ENCODE assay signal across 9 cellular contexts in the genomic region with DNA sequence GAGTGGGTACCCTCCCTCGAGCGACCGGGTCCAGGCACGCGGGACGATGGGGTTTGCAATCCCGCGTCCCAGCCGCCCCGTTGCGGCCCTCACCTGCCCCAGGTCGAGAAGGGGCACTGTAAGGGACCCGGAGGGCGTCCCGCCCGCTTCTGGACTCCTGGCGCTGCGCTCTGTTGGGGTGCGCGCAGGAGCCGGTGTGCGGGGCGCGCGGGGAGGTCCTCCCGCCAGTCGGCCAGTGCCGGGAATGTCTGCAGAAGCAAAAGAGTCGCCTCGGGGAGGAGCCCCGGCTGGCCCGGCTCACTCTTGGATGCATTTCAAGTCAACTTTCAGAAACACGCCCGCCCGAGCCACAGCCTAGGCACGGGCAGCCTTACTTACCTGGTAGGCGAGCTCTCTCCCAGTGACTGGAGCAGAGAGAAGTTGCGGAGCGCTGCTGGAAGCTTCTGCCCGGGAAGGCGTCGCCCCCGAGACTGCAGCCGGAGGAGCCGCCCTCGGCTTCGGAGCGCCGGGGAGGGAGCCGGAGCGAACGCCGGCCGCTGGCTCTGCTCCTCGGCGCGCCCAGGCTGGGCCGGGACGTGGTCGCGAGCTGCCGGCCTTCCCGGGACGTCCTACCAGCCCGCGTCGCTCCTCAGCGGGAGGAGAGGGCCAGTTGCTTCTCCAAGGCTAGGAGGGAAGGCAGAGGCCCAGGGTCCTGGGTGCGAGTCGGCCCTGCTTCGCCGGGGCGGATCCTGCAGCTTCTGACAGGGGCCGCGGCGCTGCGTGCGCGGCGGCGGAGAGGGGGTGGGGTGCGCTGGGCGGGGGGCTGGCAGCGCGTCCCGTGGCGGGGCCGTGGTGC. TPM values are rescaled to one million over a fixed set of nuclear protein-coding genes. Genes with fewer than 3 reads are reported as not detected.
DNase-seq lines count a peak whose midpoint lies in the region; ATAC-seq and TF ChIP-seq lines count a peak whose summit lies in the region.
"Had no signal": no experiment of that assay in that cellular context is flagged by ENCODE, and none has a peak within 500 bp of the region (broad histone marks: within the 10 kb centered on the region; RNA-seq: fewer than 3 reads in every experiment).

A gene (minus strand): TSS at position 739 of the 835 bp plus-strand sequence. CDS start 1,156 bp downstream, outside the sequence.

- H3K79me1 ChIP-seq in H9 (ENCODE audit: insufficient read depth, low read depth, low read length, poor library complexity, severe bottlenecking): no peaks in the 10 kb centered on the region

- no peak within 1 kb of the TSS for H2AK5ac ChIP-seq in H9 (ENCODE audit: insufficient read length, low read length)

- DNase-seq in H9 (peak; percentile 57), colonic mucosa (peak; percentile 53), left colon (peak in 1 of 2 donors; percentile 43), smooth muscle cell (lab: John Stamatoyannopoulos, UW; ENCODE audit: unreplicated experiment) (no peak), T-cell (no peak), C1 segment of cervical spinal cord (lab: John Stamatoyannopoulos, UW) (no peak)
- DNase-seq in activated CD4-positive, alpha-beta T cell treated with anti-CD3 and anti-CD28 coated beads, Interleukin-2, amount 50 U/mL, for 1 hour: no peak
- no peak for DNase-seq in activated naive CD4-positive, alpha-beta T cell treated with anti-CD3 and anti-CD28 coated beads, Interleukin-2, amount 50 U/mL, for 72 hours (ENCODE audit: low spot score in 2 of 2)
- DNase-seq: cerebellar nuclear complex had no signal

- H3K23ac ChIP-seq in H9 (ENCODE audit: insufficient read length, low read depth, low read length): no peak within 1 kb of the TSS

- no peak within 1 kb of the TSS; the same call in 1 of the 2 replicates for H3K14ac ChIP-seq in H9 (ENCODE audit: insufficient read depth, low read length)

- POLR2A ChIA-PET in T-cell (lab: Charles Lee): no interaction called here

- H3K18ac ChIP-seq in H9 (ENCODE audit: insufficient read length, low read depth, low read length): no peak within 1 kb of the TSS

- H3K79me2 ChIP-seq in H9 (ENCODE audit: insufficient read depth, low read length): no peaks in the 10 kb centered on the region
- H3K79me2 ChIP-seq in smooth muscle cell (ENCODE audit: low read depth): no peaks in the 10 kb centered on the region

- no peak within 1 kb of the TSS for H3K9ac ChIP-seq in H9 (ENCODE audit: extremely low read depth, insufficient read length, low read length)
- H3K9ac ChIP-seq in colonic mucosa (ENCODE audit: low read depth in 2 of 2, low read length in 2 of 2): no peak within 1 kb of the TSS
- no peak within 1 kb of the TSS for H3K9ac ChIP-seq in smooth muscle cell (ENCODE audit: low read depth)

- H3K27me3 Mint-ChIP-seq in H9 (ENCODE audit: low read depth) (peaks cover 99% of the 10 kb centered on the region), T-cell (peaks cover 66 to 79% of the 10 kb centered on the region in 2 donors)

- H3K23me2 ChIP-seq in H9 (ENCODE audit: insufficient read length, low read depth, low read length, poor library complexity, severe bottlenecking): peaks cover 36% of the 10 kb centered on the region

- H3K4me1 ChIP-seq in H9 (ENCODE audit: insufficient read depth, low read length) (no peaks in the 10 kb centered on the region), colonic mucosa (peaks cover 12% of the 10 kb centered on the region), smooth muscle cell (ENCODE audit: low read depth) (peaks cover 49% of the 10 kb centered on the region)

- H3T11ph ChIP-seq in H9 (ENCODE audit: low read length): no peak within 1 kb of the TSS

- peak within 1 kb of the TSS; percentile 55 to 88 for H3K4me3 Mint-ChIP-seq in H9
- H3K4me3 Mint-ChIP-seq in T-cell: peak within 1 kb of the TSS in 1 of 3 donors; percentile 19

- H4K91ac ChIP-seq in H9 (ENCODE audit: insufficient read length, low read depth, low read length): no peak within 1 kb of the TSS

- H3K27me3 ChIP-seq in H9 (ENCODE audit: insufficient read depth, low read length): peaks cover 82% of the 10 kb centered on the region
- H3K27me3 ChIP-seq in colonic mucosa: peaks cover 65% of the 10 kb centered on the region
- peaks cover 99% of the 10 kb centered on the region for H3K27me3 ChIP-seq in smooth muscle cell (ENCODE audit: low read depth)

- H3K4me1 Mint-ChIP-seq in H9: peaks cover 39 to 43% of the 10 kb centered on the region in 2 experiments
- H3K4me1 Mint-ChIP-seq in T-cell: peaks cover 17 to 26% (median 17%) of the 10 kb centered on the region in 3 donors

- peaks cover 2 to 6% of the 10 kb centered on the region in 2 experiments; a peak in 2 of 5 replicates for H3K9me3 Mint-ChIP-seq in H9
- H3K9me3 Mint-ChIP-seq in T-cell: no peaks in the 10 kb centered on the region
- H3K9me3 Mint-ChIP-seq in activated naive CD4-positive, alpha-beta T cell treated with anti-CD3 and anti-CD28 coated beads, Interleukin-2, amount 50 U/mL, for 72 hours: no peaks in the 10 kb centered on the region

- H3K27ac Mint-ChIP-seq in H9: no peak within 1 kb of the TSS
- H3K27ac Mint-ChIP-seq in T-cell: no peak within 1 kb of the TSS
- H3K27ac Mint-ChIP-seq in activated naive CD4-positive, alpha-beta T cell treated with anti-CD3 and anti-CD28 coated beads, Interleukin-2, amount 50 U/mL, for 72 hours: no peak within 1 kb of the TSS

- no peak within 1 kb of the TSS for H2BK15ac ChIP-seq in H9 (ENCODE audit: low read depth, low read length)

- TF ChIP-seq CTCF in H9 (conservative IDR thresholded peaks at IDR 0.05): no peak
- no peak for TF ChIP-seq CTCF in colonic mucosa (IDR thresholded peaks at IDR 0.05)
- no peak for TF ChIP-seq CTCF in smooth muscle cell (IDR thresholded peaks at IDR 0.05; ENCODE audit: borderline replicate concordance, insufficient read depth, poor library complexity, severe bottlenecking)

- H3K27ac ChIP-seq in H9 (ENCODE audit: insufficient read length, low read depth, low read length): no peak within 1 kb of the TSS
- H3K27ac ChIP-seq in colonic mucosa: no peak within 1 kb of the TSS
- no peak within 1 kb of the TSS for H3K27ac ChIP-seq in smooth muscle cell (ENCODE audit: low read depth)

- no peak within 1 kb of the TSS for H3K56ac ChIP-seq in H9 (ENCODE audit: insufficient read length, low read depth, low read length)

- ATAC-seq in left colon (peak; percentile 33), T-cell (replicated peaks in 1 of 4) (no peak)
- ATAC-seq in activated naive CD4-positive, alpha-beta T cell treated with anti-CD3 and anti-CD28 coated beads, Interleukin-2, amount 50 U/mL, for 72 hours: no peak

- H4K5ac ChIP-seq in H9 (ENCODE audit: insufficient read length, low read depth, low read length): no peak within 1 kb of the TSS

- H3K4ac ChIP-seq in H9 (ENCODE audit: low read depth, low read length): no peak within 1 kb of the TSS

- peak within 1 kb of the TSS; percentile 20 for H3K4me3 ChIP-seq in colonic mucosa
- peak within 1 kb of the TSS; percentile 42 for H3K4me3 ChIP-seq in smooth muscle cell

- no peaks in the 10 kb centered on the region; a peak in 2 of 7 replicates for H3K36me3 Mint-ChIP-seq in H9 (ENCODE audit: insufficient read depth in 1 of 3, low read depth in 3 of 3)
- H3K36me3 Mint-ChIP-seq in T-cell: no peaks in the 10 kb centered on the region
- H3K36me3 Mint-ChIP-seq in activated naive CD4-positive, alpha-beta T cell treated with anti-CD3 and anti-CD28 coated beads, Interleukin-2, amount 50 U/mL, for 72 hours: no peaks in the 10 kb centered on the region

- H3F3A ChIP-seq in smooth muscle cell (ENCODE audit: low read depth): no peaks in the 10 kb centered on the region

- H2BK5ac ChIP-seq in H9 (ENCODE audit: insufficient read length, low read length): no peak within 1 kb of the TSS

- H4K20me1 ChIP-seq in H9 (ENCODE audit: control insufficient read depth, insufficient read depth, insufficient read length) (no peaks in the 10 kb centered on the region), smooth muscle cell (ENCODE audit: low read depth) (no peaks in the 10 kb centered on the region)

- intact Hi-C loops in colonic mucosa (cut with DNase I): no loop called here
- intact Hi-C loops in left colon (cut with DNase I, micrococcal nuclease): no loop called here

- H2BK120ac ChIP-seq in H9 (ENCODE audit: low read depth, low read length, poor library complexity, severe bottlenecking): no peak within 1 kb of the TSS

- CTCF ChIA-PET in T-cell (lab: Charles Lee): no interaction called here

- no peak within 1 kb of the TSS for H2BK12ac ChIP-seq in H9 (ENCODE audit: insufficient read length, low read depth, low read length)

- H4K8ac ChIP-seq in H9 (replicated peaks; ENCODE audit: insufficient read length, low read depth, low read length): no peak within 1 kb of the TSS

- H3K9me3 ChIP-seq in H9 (ENCODE audit: control insufficient read depth, low read depth, low read length) (no peaks in the 10 kb centered on the region), colonic mucosa (no peaks in the 10 kb centered on the region), smooth muscle cell (replicated peaks; ENCODE audit: low read depth) (no peaks in the 10 kb centered on the region)

- no peak within 1 kb of the TSS for H2AFZ ChIP-seq in H9 (ENCODE audit: low read length)
- H2AFZ ChIP-seq in smooth muscle cell (ENCODE audit: low read depth): peak within 1 kb of the TSS; percentile 43

- no peaks in the 10 kb centered on the region for H3K36me3 ChIP-seq in colonic mucosa
- H3K36me3 ChIP-seq in smooth muscle cell (ENCODE audit: low read depth): no peaks in the 10 kb centered on the region

- H3K4me2 ChIP-seq in H9 (ENCODE audit: insufficient read depth, insufficient read length, low read length) (peak within 1 kb of the TSS; percentile 64), smooth muscle cell (peak within 1 kb of the TSS; percentile 87)

- no CpG with 5 or more reads among the region's 88 CpGs for WGBS in H9 (ENCODE audit: extremely low coverage, insufficient read length, low lambda C conversion rate)
- 2% methylated on average over 72 of the region's 88 CpGs for WGBS in smooth muscle cell (ENCODE audit: low lambda C conversion rate)

- H2BK20ac ChIP-seq in H9 (ENCODE audit: low read depth, low read length, poor library complexity, severe bottlenecking): no peak within 1 kb of the TSS

RNA-seq across cellular contexts. Expression of the gene that starts here (rescaled TPM):
- total RNA-seq in H9 (2021): not detected in 2 replicates
- total RNA-seq in colonic mucosa: under 1 TPM; 0.22 to 0.64 TPM
- total RNA-seq in left colon: under 1 TPM; 0.64 to 0.73 TPM
- total RNA-seq in smooth muscle cell: not detected in 2 replicates
- not detected in 2 replicates for polyA plus RNA-seq in smooth muscle cell
- not detected for total RNA-seq in T-cell
- not detected for total RNA-seq in activated naive CD4-positive, alpha-beta T cell treated with anti-CD3 and anti-CD28 coated beads, Interleukin-2, amount 50 U/mL, for 72 hours

Comparison
In these comparisons a context has a peak if more than half of its experiments do, and no peak if none do; other contexts are left out.
1. Peak in DNase-seq and H3K4me2 ChIP-seq in H9; RNA of the gene not detected or under 1 TPM.
2. Peak in DNase-seq and H3K4me3 ChIP-seq in colonic mucosa; RNA of the gene not detected or under 1 TPM.
3. Peak in ATAC-seq in left colon; RNA of the gene not detected or under 1 TPM.